ENCODE assay signal across 24 cellular contexts in genomic region chr1:24868016-24868875, GRCh38.
DNase-seq lines count a peak whose midpoint lies in the region; FAIRE-seq lines count a peak whose summit lies in the region.
"Had no signal": no experiment of that assay in that cellular context is flagged by ENCODE, and none has a peak within 500 bp of the region (broad histone marks: within the 10 kb centered on the region; RNA-seq: fewer than 3 reads in every experiment).

No MANE protein-coding gene starts in this region.

- no peaks in the 10 kb centered on the region for H3K9me3 Mint-ChIP-seq in activated CD4-positive, alpha-beta memory T cell treated with anti-CD3 and anti-CD28 coated beads for 36 hours
- no peaks in the 10 kb centered on the region for H3K9me3 Mint-ChIP-seq in activated CD4-positive, alpha-beta memory T cell treated with anti-CD3 and anti-CD28 coated beads, Interleukin-2, amount 10 ng/mL, durations not matched to agents 7 days and 5 days
- H3K9me3 Mint-ChIP-seq: activated T-cell treated with anti-CD3 and anti-CD28 coated beads, Interleukin-2, amount 50 U/mL, for 4 hours; neural crest cell had no signal

- POLR2A ChIA-PET in activated CD4-positive, alpha-beta memory T cell treated with anti-CD3 and anti-CD28 coated beads for 36 hours (lab: Charles Lee): interaction anchor here (1.0 kb wide), 1 partner anchor 30 kb away, joined by 3 read pairs; no protein-coding TSS in a partner anchor
- POLR2A ChIA-PET in activated CD4-positive, alpha-beta memory T cell treated with anti-CD3 and anti-CD28 coated beads, Interleukin-2, amount 10 ng/mL, durations not matched to agents 7 days and 5 days (lab: Charles Lee): no interaction called here

- H3K27me3 Mint-ChIP-seq in activated CD4-positive, alpha-beta memory T cell treated with anti-CD3 and anti-CD28 coated beads for 36 hours: peaks cover 4% of the 10 kb centered on the region
- H3K27me3 Mint-ChIP-seq in activated CD4-positive, alpha-beta memory T cell treated with anti-CD3 and anti-CD28 coated beads, Interleukin-2, amount 10 ng/mL, durations not matched to agents 7 days and 5 days: peaks cover 37% of the 10 kb centered on the region

- no peaks in the 10 kb centered on the region for H3K36me3 Mint-ChIP-seq in activated CD4-positive, alpha-beta memory T cell treated with anti-CD3 and anti-CD28 coated beads for 36 hours
- H3K36me3 Mint-ChIP-seq in activated CD4-positive, alpha-beta memory T cell treated with anti-CD3 and anti-CD28 coated beads, Interleukin-2, amount 10 ng/mL, durations not matched to agents 7 days and 5 days (ENCODE audit: low read depth): no peaks in the 10 kb centered on the region

- no peak overlapping the region for H3K4me3 Mint-ChIP-seq in activated CD4-positive, alpha-beta memory T cell treated with anti-CD3 and anti-CD28 coated beads for 36 hours
- H3K4me3 Mint-ChIP-seq in activated CD4-positive, alpha-beta memory T cell treated with anti-CD3 and anti-CD28 coated beads, Interleukin-2, amount 10 ng/mL, durations not matched to agents 7 days and 5 days: no peak overlapping the region
- H3K4me3 Mint-ChIP-seq: activated T-cell treated with anti-CD3 and anti-CD28 coated beads, Interleukin-2, amount 50 U/mL, for 4 hours; neural crest cell had no signal

- no peak overlapping the region for H3K27ac Mint-ChIP-seq in activated CD4-positive, alpha-beta memory T cell treated with anti-CD3 and anti-CD28 coated beads for 36 hours
- H3K27ac Mint-ChIP-seq in activated CD4-positive, alpha-beta memory T cell treated with anti-CD3 and anti-CD28 coated beads, Interleukin-2, amount 10 ng/mL, durations not matched to agents 7 days and 5 days: no peak overlapping the region

- FAIRE-seq in urothelium cell line (lab: Jason Lieb, UNC): peak; percentile 5

- DNase-seq in activated CD4-positive, alpha-beta memory T cell treated with anti-CD3 and anti-CD28 coated beads for 36 hours: peak; percentile 4
- DNase-seq in activated CD4-positive, alpha-beta memory T cell treated with anti-CD3 and anti-CD28 coated beads, Interleukin-2, amount 10 ng/mL, durations not matched to agents 7 days and 5 days: no peak
- peak; percentile 41 for DNase-seq in activated CD8-positive, alpha-beta memory T cell treated with anti-CD3 and anti-CD28 coated beads, Interleukin-2, amount 50 U/mL, for 48 hours
- DNase-seq in mesenteric fat pad (ENCODE audit: low spot score) (peak; percentile 77), urothelium cell line (ENCODE audit: low spot score) (no peak), NCI-H526 (lab: John Stamatoyannopoulos, UW) (no peak), KG1 (lab: John Stamatoyannopoulos, UW) (no peak), putamen (ENCODE audit: low spot score) (no peak)
- DNase-seq: activated CD4-positive, alpha-beta T cell treated with anti-CD3 and anti-CD28 coated beads for 1 hour; activated gamma-delta T cell; activated T-cell treated with anti-CD3 and anti-CD28 coated beads, Interleukin-2, amount 50 U/mL, for 4 hours; COR-L47; cortex of kidney; foreskin melanocyte; HCEC 1CT; Kasumi-1; mammary epithelial cell; NCI-H1436 treated with DMSO at 0.1 percent for 48 hours; PC-9; right cardiac atrium; SK-N-SH; stimulated activated CD4-positive, alpha-beta T cell treated with anti-CD3 and anti-CD28 coated beads, Interleukin-12 subunit alpha, Interleukin-12 subunit beta, amount 100 ng/mL, for 4 hours; stimulated activated CD4-positive, alpha-beta T cell treated with anti-CD3 and anti-CD28 coated beads, Interleukin-4, amount 100 ng/mL, for 1 hour had no signal

- intact Hi-C loops in activated CD4-positive, alpha-beta memory T cell treated with anti-CD3 and anti-CD28 coated beads for 36 hours (cut with micrococcal nuclease): no loop called here

- H3K4me1 Mint-ChIP-seq in activated CD4-positive, alpha-beta memory T cell treated with anti-CD3 and anti-CD28 coated beads for 36 hours (ENCODE audit: low read depth): peaks cover 6% of the 10 kb centered on the region
- peaks cover 4% of the 10 kb centered on the region for H3K4me1 Mint-ChIP-seq in activated CD4-positive, alpha-beta memory T cell treated with anti-CD3 and anti-CD28 coated beads, Interleukin-2, amount 10 ng/mL, durations not matched to agents 7 days and 5 days

- CTCF ChIA-PET in activated CD4-positive, alpha-beta memory T cell treated with anti-CD3 and anti-CD28 coated beads for 36 hours (lab: Charles Lee): interaction anchor here (0.8 kb wide), 1 partner anchor 20 kb away, joined by 3 read pairs; no protein-coding TSS in a partner anchor
- CTCF ChIA-PET in activated CD4-positive, alpha-beta memory T cell treated with anti-CD3 and anti-CD28 coated beads, Interleukin-2, amount 10 ng/mL, durations not matched to agents 7 days and 5 days (lab: Charles Lee): no interaction called here

Comparison
In these comparisons a context has a peak if more than half of its experiments do, and no peak if none do; other contexts are left out.
1. DNase-seq: peak in activated CD4-positive, alpha-beta memory T cell treated with anti-CD3 and anti-CD28 coated beads for 36 hours (single experiment), activated CD8-positive, alpha-beta memory T cell treated with anti-CD3 and anti-CD28 coated beads, Interleukin-2, amount 50 U/mL, for 48 hours (single experiment) and mesenteric fat pad (single experiment); none in activated CD4-positive, alpha-beta memory T cell treated with anti-CD3 and anti-CD28 coated beads, Interleukin-2, amount 10 ng/mL, durations not matched to agents 7 days and 5 days (single experiment), urothelium cell line (single experiment), NCI-H526 (0 of 2), KG1 (single experiment) and putamen (single experiment).